7 cellular contexts compared by ENCODE assay signal in the genomic region with DNA sequence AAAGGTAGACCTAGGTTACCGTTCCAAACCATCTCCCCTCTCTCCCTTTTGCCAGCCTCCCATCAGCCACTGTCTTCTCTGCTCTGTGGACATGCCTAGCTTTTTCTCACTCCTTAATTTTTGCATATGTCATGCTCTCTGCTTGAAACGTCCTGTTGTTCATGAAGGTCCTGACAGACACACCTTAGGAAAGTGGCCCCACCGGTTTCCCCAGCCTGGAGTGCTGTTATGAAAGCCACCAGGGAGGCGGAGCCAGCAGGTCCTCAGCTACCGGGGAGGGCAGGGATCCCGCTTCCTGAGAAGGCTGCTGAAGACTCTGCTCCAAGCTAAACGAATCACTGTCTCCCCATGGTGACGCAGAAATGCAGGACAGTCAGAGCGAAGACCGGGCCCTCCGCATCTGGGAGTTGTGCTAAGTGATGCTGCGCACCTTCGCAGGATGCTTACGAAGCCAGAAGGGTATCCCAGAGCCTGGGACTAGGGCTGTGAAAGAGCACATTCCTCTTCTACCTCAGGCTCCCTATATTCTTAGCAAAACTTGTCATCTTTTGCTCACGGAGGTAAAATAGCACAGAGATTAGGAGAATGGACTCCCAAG. TPM values are rescaled to one million over a fixed set of nuclear protein-coding genes. Genes with fewer than 3 reads are reported as not detected.
DNase-seq lines count a peak whose midpoint lies in the region; ATAC-seq and TF ChIP-seq lines count a peak whose summit lies in the region.
"Had no signal": no experiment of that assay in that cellular context is flagged by ENCODE, and none has a peak within 500 bp of the region (broad histone marks: within the 10 kb centered on the region; RNA-seq: fewer than 3 reads in every experiment).

No MANE protein-coding gene starts in this region.

- no peaks in the 10 kb centered on the region for H3K36me3 Mint-ChIP-seq in glutamatergic neuron (ENCODE audit: unreplicated experiment)
- no peaks in the 10 kb centered on the region for H3K36me3 Mint-ChIP-seq in stimulated activated naive B cell treated with anti-CD40 and anti-IgM and Interleukin-4, amounts not matched to agents 10 μg/mL and 1 μg/mL and 100 μg/mL, for 72 hours

- peaks cover 14% of the 10 kb centered on the region for H3K27me3 Mint-ChIP-seq in glutamatergic neuron (ENCODE audit: unreplicated experiment)
- H3K27me3 Mint-ChIP-seq in stimulated activated naive B cell treated with anti-CD40 and anti-IgM and Interleukin-4, amounts not matched to agents 10 μg/mL and 1 μg/mL and 100 μg/mL, for 72 hours, result peaks cover 3 to 7% of the 10 kb centered on the region in 2 donors

- ATAC-seq in SK-N-SH treated with all-trans-retinoic acid at 6 μM for 48 hours (peak; percentile 35), GM18502 (IDR thresholded peaks at IDR 0.05; ENCODE audit: poor library complexity, unreplicated experiment) (no peak)
- ATAC-seq in stimulated activated naive B cell treated with anti-CD40 and anti-IgM and Interleukin-4, amounts not matched to agents 10 μg/mL and 1 μg/mL and 100 μg/mL, for 72 hours (replicated peaks), result peak; percentile 3 to 4

- peak; percentile 86 for DNase-seq in DMS79 (lab: John Stamatoyannopoulos, UW)
- peak; percentile 48 for DNase-seq in glutamatergic neuron
- no peak for DNase-seq in stimulated activated naive B cell treated with anti-CD40 and anti-IgM and Interleukin-4, amounts not matched to agents 10 μg/mL and 1 μg/mL and 100 μg/mL, for 72 hours
- DNase-seq in Ammon's horn (ENCODE audit: low spot score), result no peak

- H3K27ac Mint-ChIP-seq in glutamatergic neuron (ENCODE audit: unreplicated experiment), result no peak overlapping the region
- H3K27ac Mint-ChIP-seq in stimulated activated naive B cell treated with anti-CD40 and anti-IgM and Interleukin-4, amounts not matched to agents 10 μg/mL and 1 μg/mL and 100 μg/mL, for 72 hours, result peak overlapping the region; percentile 75

- peak overlapping the region; percentile 76 for H3K4me3 Mint-ChIP-seq in glutamatergic neuron (ENCODE audit: unreplicated experiment)
- peak overlapping the region; percentile 81 to 83 for H3K4me3 Mint-ChIP-seq in stimulated activated naive B cell treated with anti-CD40 and anti-IgM and Interleukin-4, amounts not matched to agents 10 μg/mL and 1 μg/mL and 100 μg/mL, for 72 hours

- no peak for TF ChIP-seq CTCF in glutamatergic neuron (IDR thresholded peaks at IDR 0.05; ENCODE audit: partially characterized antibody, unreplicated experiment)

- H3K4me1 Mint-ChIP-seq in glutamatergic neuron (ENCODE audit: low read depth, unreplicated experiment), result peaks cover 8% of the 10 kb centered on the region
- peaks cover 33 to 47% of the 10 kb centered on the region in 2 donors for H3K4me1 Mint-ChIP-seq in stimulated activated naive B cell treated with anti-CD40 and anti-IgM and Interleukin-4, amounts not matched to agents 10 μg/mL and 1 μg/mL and 100 μg/mL, for 72 hours

- peaks cover 2% of the 10 kb centered on the region for H3K9me3 Mint-ChIP-seq in glutamatergic neuron (ENCODE audit: unreplicated experiment)
- no peaks in the 10 kb centered on the region for H3K9me3 Mint-ChIP-seq in stimulated activated naive B cell treated with anti-CD40 and anti-IgM and Interleukin-4, amounts not matched to agents 10 μg/mL and 1 μg/mL and 100 μg/mL, for 72 hours

TF ChIP-seq in SK-N-SH treated with all-trans-retinoic acid at 6 μM for 48 hours, 23 proteins besides CTCF, POLR2A, EP300 and RAD21:
- TF ChIP-seq ZNF8 (CRISPR knock-in tag; IDR thresholded peaks at IDR 0.05) (no peak), OSR1 (CRISPR knock-in tag; IDR thresholded peaks at IDR 0.05) (no peak), ESRRG (CRISPR knock-in tag; IDR thresholded peaks at IDR 0.05) (no peak), ZFP30 (CRISPR knock-in tag; IDR thresholded peaks at IDR 0.05) (no peak), ARNTL (CRISPR knock-in tag; IDR thresholded peaks at IDR 0.05; ENCODE audit: borderline replicate concordance, low read depth) (no peak), TOX (CRISPR knock-in tag; IDR thresholded peaks at IDR 0.05; ENCODE audit: borderline replicate concordance) (no peak), ZNF70 (CRISPR knock-in tag; IDR thresholded peaks at IDR 0.05) (no peak)
- TF ChIP-seq, protein P1, sequence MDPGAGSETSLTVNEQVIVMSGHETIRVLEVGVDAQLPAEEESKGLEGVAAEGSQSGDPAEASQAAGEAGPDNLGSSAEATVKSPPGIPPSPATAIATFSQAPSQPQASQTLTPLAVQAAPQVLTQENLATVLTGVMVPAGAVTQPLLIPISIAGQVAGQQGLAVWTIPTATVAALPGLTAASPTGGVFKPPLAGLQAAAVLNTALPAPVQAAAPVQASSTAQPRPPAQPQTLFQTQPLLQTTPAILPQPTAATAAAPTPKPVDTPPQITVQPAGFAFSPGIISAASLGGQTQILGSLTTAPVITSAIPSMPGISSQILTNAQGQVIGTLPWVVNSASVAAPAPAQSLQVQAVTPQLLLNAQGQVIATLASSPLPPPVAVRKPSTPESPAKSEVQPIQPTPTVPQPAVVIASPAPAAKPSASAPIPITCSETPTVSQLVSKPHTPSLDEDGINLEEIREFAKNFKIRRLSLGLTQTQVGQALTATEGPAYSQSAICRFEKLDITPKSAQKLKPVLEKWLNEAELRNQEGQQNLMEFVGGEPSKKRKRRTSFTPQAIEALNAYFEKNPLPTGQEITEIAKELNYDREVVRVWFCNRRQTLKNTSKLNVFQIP (CRISPR knock-in tag; IDR thresholded peaks at IDR 0.05; ENCODE audit: borderline replicate concordance, low read depth), result no peak
- TF ChIP-seq, protein P2, sequence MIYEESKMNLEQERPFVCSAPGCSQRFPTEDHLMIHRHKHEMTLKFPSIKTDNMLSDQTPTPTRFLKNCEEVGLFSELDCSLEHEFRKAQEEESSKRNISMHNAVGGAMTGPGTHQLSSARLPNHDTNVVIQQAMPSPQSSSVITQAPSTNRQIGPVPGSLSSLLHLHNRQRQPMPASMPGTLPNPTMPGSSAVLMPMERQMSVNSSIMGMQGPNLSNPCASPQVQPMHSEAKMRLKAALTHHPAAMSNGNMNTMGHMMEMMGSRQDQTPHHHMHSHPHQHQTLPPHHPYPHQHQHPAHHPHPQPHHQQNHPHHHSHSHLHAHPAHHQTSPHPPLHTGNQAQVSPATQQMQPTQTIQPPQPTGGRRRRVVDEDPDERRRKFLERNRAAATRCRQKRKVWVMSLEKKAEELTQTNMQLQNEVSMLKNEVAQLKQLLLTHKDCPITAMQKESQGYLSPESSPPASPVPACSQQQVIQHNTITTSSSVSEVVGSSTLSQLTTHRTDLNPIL (CRISPR knock-in tag; IDR thresholded peaks at IDR 0.05; ENCODE audit: low read depth), result no peak
- TF ChIP-seq, protein P3, sequence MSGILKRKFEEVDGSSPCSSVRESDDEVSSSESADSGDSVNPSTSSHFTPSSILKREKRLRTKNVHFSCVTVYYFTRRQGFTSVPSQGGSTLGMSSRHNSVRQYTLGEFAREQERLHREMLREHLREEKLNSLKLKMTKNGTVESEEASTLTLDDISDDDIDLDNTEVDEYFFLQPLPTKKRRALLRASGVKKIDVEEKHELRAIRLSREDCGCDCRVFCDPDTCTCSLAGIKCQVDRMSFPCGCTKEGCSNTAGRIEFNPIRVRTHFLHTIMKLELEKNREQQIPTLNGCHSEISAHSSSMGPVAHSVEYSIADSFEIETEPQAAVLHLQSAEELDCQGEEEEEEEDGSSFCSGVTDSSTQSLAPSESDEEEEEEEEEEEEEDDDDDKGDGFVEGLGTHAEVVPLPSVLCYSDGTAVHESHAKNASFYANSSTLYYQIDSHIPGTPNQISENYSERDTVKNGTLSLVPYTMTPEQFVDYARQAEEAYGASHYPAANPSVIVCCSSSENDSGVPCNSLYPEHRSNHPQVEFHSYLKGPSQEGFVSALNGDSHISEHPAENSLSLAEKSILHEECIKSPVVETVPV (CRISPR knock-in tag; IDR thresholded peaks at IDR 0.05), result no peak
TF ChIP-seq in SK-N-SH treated with all-trans-retinoic acid at 6 μM for 48 hours: peak in this region for 0.

RNA-seq across cellular contexts. Expression of a gene that starts 2.3 kb away (rescaled TPM):
- total RNA-seq in glutamatergic neuron (ENCODE audit: unreplicated experiment), result 0.54 TPM
- total RNA-seq: renal cortical epithelial cell had no signal

RNA-seq across cellular contexts. Expression of a gene that starts 10.4 kb away (rescaled TPM):
- 2.9 TPM for total RNA-seq in glutamatergic neuron (ENCODE audit: unreplicated experiment)

RNA-seq across cellular contexts. Expression of a gene that starts 23.4 kb away (rescaled TPM):
- not detected for total RNA-seq in glutamatergic neuron (ENCODE audit: unreplicated experiment)

RNA-seq across cellular contexts. Expression of a gene that starts 33.8 kb away (rescaled TPM):
- 179 TPM for total RNA-seq in glutamatergic neuron (ENCODE audit: unreplicated experiment)

RNA-seq across cellular contexts. Expression of a gene that starts 33.8 kb away (rescaled TPM):
- not detected for total RNA-seq in glutamatergic neuron (ENCODE audit: unreplicated experiment)
- total RNA-seq: renal cortical epithelial cell had no signal

Comparison
In these comparisons a context has a peak if more than half of its experiments do, and no peak if none do; other contexts are left out.
1. DNase-seq: peak in DMS79 (single experiment) and glutamatergic neuron (single experiment); none in stimulated activated naive B cell treated with anti-CD40 and anti-IgM and Interleukin-4, amounts not matched to agents 10 μg/mL and 1 μg/mL and 100 μg/mL, for 72 hours (single experiment) and Ammon's horn (single experiment).